In genomic region chr4:59553063-59553738, GRCh38 we compare ENCODE assay signal across 8 cellular contexts.
DNase-seq lines count a peak whose midpoint lies in the region; ATAC-seq, FAIRE-seq and TF ChIP-seq lines count a peak whose summit lies in the region.

No MANE protein-coding gene starts in this region.

- no peaks in the 10 kb centered on the region for H3K79me2 ChIP-seq in H9 (ENCODE audit: insufficient read depth, low read length)

- H3K4me2 ChIP-seq in H9 (ENCODE audit: insufficient read depth, insufficient read length, low read length), result no peak overlapping the region

- no peak overlapping the region for H2BK120ac ChIP-seq in H9 (ENCODE audit: low read depth, low read length, poor library complexity, severe bottlenecking)

- H3K36me3 Mint-ChIP-seq in H9 (ENCODE audit: insufficient read depth in 1 of 3, low read depth in 3 of 3), result no peaks in the 10 kb centered on the region

- no peak overlapping the region for H3K56ac ChIP-seq in H9 (ENCODE audit: insufficient read length, low read depth, low read length)

- H3K27ac Mint-ChIP-seq in H9, result 0 out of 7 replicates have a peak overlapping the region, but pooled peaks of 1 of the 3 experiments have one; percentile 12

- H3K4me1 Mint-ChIP-seq in H9, result no peaks in the 10 kb centered on the region

- H2BK5ac ChIP-seq in H9 (ENCODE audit: insufficient read length, low read length), result no peak overlapping the region

- no peaks in the 10 kb centered on the region for H4K20me1 ChIP-seq in H9 (ENCODE audit: control insufficient read depth, insufficient read depth, insufficient read length)

- H3K4ac ChIP-seq in H9 (ENCODE audit: low read depth, low read length), result no peak overlapping the region

- no peak overlapping the region for H2BK12ac ChIP-seq in H9 (ENCODE audit: insufficient read length, low read depth, low read length)

- H3K9me3 ChIP-seq in H9 (ENCODE audit: control insufficient read depth, low read depth, low read length), result no peaks in the 10 kb centered on the region

- H3K27ac ChIP-seq in H9 (ENCODE audit: insufficient read length, low read depth, low read length), result no peak overlapping the region

- ATAC-seq in GM18858 (IDR thresholded peaks at IDR 0.05; ENCODE audit: unreplicated experiment) (peak; percentile 92), HG02870 (IDR thresholded peaks at IDR 0.05; ENCODE audit: unreplicated experiment) (peak; percentile 94)

- no peak for TF ChIP-seq CTCF in H9 (conservative IDR thresholded peaks at IDR 0.05)

- H3K14ac ChIP-seq in H9 (ENCODE audit: insufficient read depth, low read length), result no peak overlapping the region

- H4K8ac ChIP-seq in H9 (replicated peaks; ENCODE audit: insufficient read length, low read depth, low read length), result no peak overlapping the region

- H3K4me3 Mint-ChIP-seq in H9, result no peak overlapping the region

- H3K4me1 ChIP-seq in H9 (ENCODE audit: insufficient read depth, low read length), result no peaks in the 10 kb centered on the region

- H4K91ac ChIP-seq in H9 (ENCODE audit: insufficient read length, low read depth, low read length), result no peak overlapping the region

- H3K27me3 Mint-ChIP-seq in H9 (ENCODE audit: low read depth), result no peaks in the 10 kb centered on the region

- no peak overlapping the region for H2AFZ ChIP-seq in H9 (ENCODE audit: low read length)

- no peak for FAIRE-seq in RCC 7860 (lab: Jason Lieb, UNC)

- peak; percentile 48 for DNase-seq in RCC 7860 (ENCODE audit: low spot score)
- DNase-seq in iPS-NIHi11 (ENCODE audit: low spot score), result peak; percentile 10
- no peak for DNase-seq in DMS79 treated with DMSO at 0.1 percent for 48 hours (lab: John Stamatoyannopoulos, UW)
- DNase-seq in stimulated activated CD4-positive, alpha-beta T cell treated with anti-CD3 and anti-CD28 coated beads, Interleukin-12 subunit alpha, Interleukin-12 subunit beta, amount 100 ng/mL, for 4 hours, result no peak
- DNase-seq in H9, result no peak
- DNase-seq in NCI-H2081 treated with DMSO at 0.1 percent for 48 hours (lab: John Stamatoyannopoulos, UW), result no peak

- no peak overlapping the region for H2BK15ac ChIP-seq in H9 (ENCODE audit: low read depth, low read length)

- no peak overlapping the region for H4K5ac ChIP-seq in H9 (ENCODE audit: insufficient read length, low read depth, low read length)

- H3K23me2 ChIP-seq in H9 (ENCODE audit: insufficient read length, low read depth, low read length, poor library complexity, severe bottlenecking), result no peaks in the 10 kb centered on the region

- no peak overlapping the region for H3K23ac ChIP-seq in H9 (ENCODE audit: insufficient read length, low read depth, low read length)

- no peak overlapping the region for H3T11ph ChIP-seq in H9 (ENCODE audit: low read length)

- H3K18ac ChIP-seq in H9 (ENCODE audit: insufficient read length, low read depth, low read length), result no peak overlapping the region

- no peaks in the 10 kb centered on the region for H3K27me3 ChIP-seq in H9 (ENCODE audit: insufficient read depth, low read length)

- H2AK5ac ChIP-seq in H9 (ENCODE audit: insufficient read length, low read length), result no peak overlapping the region

- no peak overlapping the region for H2BK20ac ChIP-seq in H9 (ENCODE audit: low read depth, low read length, poor library complexity, severe bottlenecking)

- WGBS in H9 (ENCODE audit: extremely low coverage, insufficient read length, low lambda C conversion rate), result no CpG with 5 or more reads among the region's 2 CpGs

- no peak overlapping the region for H3K9ac ChIP-seq in H9 (ENCODE audit: extremely low read depth, insufficient read length, low read length)

- peaks cover 0 to 4% of the 10 kb centered on the region in 2 experiments; a peak in 2 of 5 replicates for H3K9me3 Mint-ChIP-seq in H9

- no peaks in the 10 kb centered on the region for H3K79me1 ChIP-seq in H9 (ENCODE audit: insufficient read depth, low read depth, low read length, poor library complexity, severe bottlenecking)

Comparison
In these comparisons a context has a peak if more than half of its experiments do, and no peak if none do; other contexts are left out.
1. DNase-seq: peak in RCC 7860 (single experiment) and iPS-NIHi11 (single experiment); none in DMS79 treated with DMSO at 0.1 percent for 48 hours (single experiment), stimulated activated CD4-positive, alpha-beta T cell treated with anti-CD3 and anti-CD28 coated beads, Interleukin-12 subunit alpha, Interleukin-12 subunit beta, amount 100 ng/mL, for 4 hours (single experiment), H9 (single experiment) and NCI-H2081 treated with DMSO at 0.1 percent for 48 hours (single experiment).